Comparison of ENCODE assay signal across 8 cellular contexts in the genomic region with DNA sequence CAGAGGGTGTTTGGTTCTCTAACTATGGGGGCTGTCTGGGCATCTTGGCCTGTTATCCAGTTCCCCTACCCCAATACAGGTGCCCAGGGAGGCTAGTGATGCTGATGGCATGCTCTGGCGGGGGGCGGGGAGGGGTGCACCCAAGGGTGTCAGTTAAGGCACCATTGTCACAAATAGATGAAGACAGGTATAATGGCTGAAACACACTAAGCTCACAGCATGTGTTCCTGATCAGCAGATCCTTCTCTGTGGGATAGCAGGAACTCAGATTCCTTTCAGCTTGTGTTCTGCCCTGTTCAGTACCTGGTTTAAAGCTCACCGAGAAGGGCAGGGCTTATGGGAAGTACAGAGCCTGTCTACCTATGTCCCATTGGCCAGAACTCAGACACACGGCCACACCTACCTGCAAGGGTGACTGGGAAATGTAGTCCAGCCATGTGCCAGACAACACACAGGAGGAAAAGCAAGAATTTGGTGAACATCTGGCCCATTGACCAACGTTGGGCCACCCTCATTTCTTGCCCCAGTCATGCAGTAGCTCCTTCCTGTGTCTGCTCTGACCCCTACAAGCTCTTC. TPM values are rescaled to one million over a fixed set of nuclear protein-coding genes. Genes with fewer than 3 reads are reported as not detected.
DNase-seq lines count a peak whose midpoint lies in the region; ATAC-seq lines count a peak whose summit lies in the region.

No MANE protein-coding gene starts in this region.

- H3K36me3 Mint-ChIP-seq in activated naive CD8-positive, alpha-beta T cell treated with anti-CD3 and anti-CD28 coated beads, Interleukin-2, amount 10 ng/mL, durations not matched to agents 7 days and 5 days, result peaks cover 1% of the 10 kb centered on the region

- H3K4me3 ChIP-seq in H7 (ENCODE audit: insufficient read depth, low read depth, low read length), result no peak overlapping the region

- ATAC-seq in activated naive CD8-positive, alpha-beta T cell treated with anti-CD3 and anti-CD28 coated beads, Interleukin-2, amount 10 ng/mL, durations not matched to agents 7 days and 5 days (ENCODE audit: low read depth), result peak; percentile 66
- no peak for ATAC-seq in GM21515 (IDR thresholded peaks at IDR 0.05; ENCODE audit: unreplicated experiment)

- DNase-seq in EH (ENCODE audit: low read depth) (peak; percentile 48), H7 (peak; percentile 84), NCI-H226 (peak; percentile 12), mucosa of gallbladder (ENCODE audit: low spot score) (peak; percentile 37), OCI-M2 (lab: John Stamatoyannopoulos, UW; ENCODE audit: unreplicated experiment) (no peak), COR-L47 (lab: John Stamatoyannopoulos, UW) (no peak)
- DNase-seq in activated naive CD8-positive, alpha-beta T cell treated with anti-CD3 and anti-CD28 coated beads, Interleukin-2, amount 10 ng/mL, durations not matched to agents 7 days and 5 days, result no peak

- H3K27me3 Mint-ChIP-seq in activated naive CD8-positive, alpha-beta T cell treated with anti-CD3 and anti-CD28 coated beads, Interleukin-2, amount 10 ng/mL, durations not matched to agents 7 days and 5 days, result peaks cover 39% of the 10 kb centered on the region

- H3K9me3 Mint-ChIP-seq in activated naive CD8-positive, alpha-beta T cell treated with anti-CD3 and anti-CD28 coated beads, Interleukin-2, amount 10 ng/mL, durations not matched to agents 7 days and 5 days, result no peaks in the 10 kb centered on the region

- H3K4me3 Mint-ChIP-seq in activated naive CD8-positive, alpha-beta T cell treated with anti-CD3 and anti-CD28 coated beads, Interleukin-2, amount 10 ng/mL, durations not matched to agents 7 days and 5 days, result no peak overlapping the region

- peaks cover 26% of the 10 kb centered on the region for H3K27me3 ChIP-seq in H7 (ENCODE audit: control insufficient read depth, insufficient read depth, low read length)

- no peak overlapping the region for H3K27ac Mint-ChIP-seq in activated naive CD8-positive, alpha-beta T cell treated with anti-CD3 and anti-CD28 coated beads, Interleukin-2, amount 10 ng/mL, durations not matched to agents 7 days and 5 days

- POLR2A ChIA-PET in activated naive CD8-positive, alpha-beta T cell treated with anti-CD3 and anti-CD28 coated beads, Interleukin-2, amount 10 ng/mL, durations not matched to agents 7 days and 5 days (lab: Charles Lee), result no interaction called here

- H3K36me3 ChIP-seq in H7 (replicated peaks; ENCODE audit: control insufficient read depth, insufficient read depth, low read length), result no peaks in the 10 kb centered on the region

- peaks cover 6% of the 10 kb centered on the region for H3K4me1 Mint-ChIP-seq in activated naive CD8-positive, alpha-beta T cell treated with anti-CD3 and anti-CD28 coated beads, Interleukin-2, amount 10 ng/mL, durations not matched to agents 7 days and 5 days

RNA-seq across cellular contexts. Expression of a gene that starts 3.4 kb away (rescaled TPM):
- 0.35 and 1.4 TPM in 2 replicates for total RNA-seq in H7 (2014; rRNA removed; shearing (Covaris generic))
- total RNA-seq in activated naive CD8-positive, alpha-beta T cell treated with anti-CD3 and anti-CD28 coated beads, Interleukin-2, amount 10 ng/mL, durations not matched to agents 7 days and 5 days, result under 1 TPM; 0.11 to 0.28 TPM
- total RNA-seq in mucosa of gallbladder, result 0.26 TPM

Comparison
In these comparisons a context has a peak if more than half of its experiments do, and no peak if none do; other contexts are left out.
1. DNase-seq: peak in EH (single experiment), H7 (single experiment), NCI-H226 (single experiment) and mucosa of gallbladder (single experiment); none in activated naive CD8-positive, alpha-beta T cell treated with anti-CD3 and anti-CD28 coated beads, Interleukin-2, amount 10 ng/mL, durations not matched to agents 7 days and 5 days (single experiment), OCI-M2 (single experiment) and COR-L47 (single experiment).